14 cellular contexts compared by ENCODE assay signal in the genomic region with DNA sequence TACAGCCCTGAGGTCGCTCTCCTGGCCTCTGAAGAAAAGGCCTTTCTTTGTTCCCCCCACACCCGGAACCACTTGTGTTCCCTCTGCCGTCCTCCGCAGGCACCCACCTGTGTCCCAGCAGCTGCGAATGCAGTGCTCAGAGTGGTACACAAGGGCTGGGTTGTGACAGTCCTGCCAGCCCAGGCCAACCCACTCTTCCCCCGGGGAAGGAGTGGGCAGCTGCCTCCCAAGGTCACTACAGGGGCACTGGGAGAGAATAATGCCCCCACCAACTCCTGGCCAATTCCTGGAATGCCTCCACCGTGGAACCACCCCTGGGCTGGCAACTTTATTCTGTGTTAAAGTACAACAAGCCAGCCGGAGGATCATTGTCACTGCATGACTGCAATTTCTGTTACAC. TPM values are rescaled to one million over a fixed set of nuclear protein-coding genes. Genes with fewer than 3 reads are reported as not detected.
A peak's percentile ranks its signal among the peaks of the same experiment; 100 is the strongest.
DNase-seq lines count a peak whose midpoint lies in the region; ATAC-seq and TF ChIP-seq lines count a peak whose summit lies in the region.
"Had no signal": no experiment of that assay in that cellular context is flagged by ENCODE, and none has a peak within 500 bp of the region (broad histone marks: within the 10 kb centered on the region; RNA-seq: fewer than 3 reads in every experiment).

No MANE protein-coding gene starts in this region.

- peaks cover 0 to 44% (median 4%) of the 10 kb centered on the region in 3 donors for H3K36me3 Mint-ChIP-seq in naive thymus-derived CD8-positive, alpha-beta T cell

- H3K9me3 ChIP-seq in right atrium auricular region = no peaks in the 10 kb centered on the region
- no peaks in the 10 kb centered on the region for H3K9me3 ChIP-seq in adrenal gland (replicated peaks in 1 of 3)
- H3K9me3 ChIP-seq in upper lobe of right lung = no peaks in the 10 kb centered on the region
- H3K9me3 ChIP-seq: MG63, right lobe of liver had no signal

- peak; percentile 37 for ATAC-seq in Right ventricle myocardium superior (ENCODE audit: poor library complexity)
- ATAC-seq in naive thymus-derived CD8-positive, alpha-beta T cell = no peak
- peak; percentile 44 for ATAC-seq in upper lobe of right lung
- no peak for ATAC-seq in HG02870 (IDR thresholded peaks at IDR 0.05; ENCODE audit: unreplicated experiment)
- ATAC-seq: right lobe of liver had no signal

- H3K27ac ChIP-seq in right atrium auricular region = peak overlapping the region in 1 of 2 donors; percentile 5
- peak overlapping the region in 3 of 5 donors; percentile 44 to 74 (median 47) for H3K27ac ChIP-seq in adrenal gland
- no peak overlapping the region for H3K27ac ChIP-seq in upper lobe of right lung
- H3K27ac ChIP-seq: right lobe of liver had no signal

- H3K27me3 Mint-ChIP-seq in naive thymus-derived CD8-positive, alpha-beta T cell = no peaks in the 10 kb centered on the region

- H3K9me3 Mint-ChIP-seq in naive thymus-derived CD8-positive, alpha-beta T cell = no peaks in the 10 kb centered on the region

- H3K4me3 Mint-ChIP-seq in naive thymus-derived CD8-positive, alpha-beta T cell = peak overlapping the region in 6 of 10 donors; percentile 48 to 95 (median 64)

- H3K4me1 ChIP-seq in right atrium auricular region = peaks cover 0 to 74% of the 10 kb centered on the region in 2 donors
- peaks cover 53 to 64% of the 10 kb centered on the region in 2 donors for H3K4me1 ChIP-seq in adrenal gland (replicated peaks in 1 of 2)
- H3K4me1 ChIP-seq in upper lobe of right lung = peaks cover 65% of the 10 kb centered on the region

- WGBS in adrenal gland, 4 donors = 64 to 76% (median 68%) methylated on average over 6 to 8 of the region's 8 CpGs

- POLR2A ChIA-PET in naive thymus-derived CD8-positive, alpha-beta T cell (lab: Charles Lee) = no interaction called here

- H3K4me3 ChIP-seq in right atrium auricular region (no peak overlapping the region), adrenal gland (no peak overlapping the region), upper lobe of right lung (no peak overlapping the region)
- H3K4me3 ChIP-seq: MG63, right lobe of liver had no signal

- TF ChIP-seq POLR2A in adrenal gland (IDR thresholded peaks at IDR 0.05) = no peak

- no peaks in the 10 kb centered on the region for H3K36me3 ChIP-seq in right atrium auricular region
- H3K36me3 ChIP-seq in adrenal gland (replicated peaks in 1 of 2) = no peaks in the 10 kb centered on the region
- H3K36me3 ChIP-seq in upper lobe of right lung = no peaks in the 10 kb centered on the region
- H3K36me3 ChIP-seq: MG63, right lobe of liver had no signal

- DNase-seq in Right ventricle myocardium superior (no peak), right atrium auricular region (ENCODE audit: low spot score) (no peak), adrenal gland (no peak), upper lobe of right lung (no peak), HK-2 (ENCODE audit: unreplicated experiment) (no peak), NCI-H1105 (lab: John Stamatoyannopoulos, UW) (no peak)
- no peak for DNase-seq in naive thymus-derived CD8-positive, alpha-beta T cell
- DNase-seq: activated CD4-positive, CD25-positive, alpha-beta regulatory T cell; effector memory CD4-positive, alpha-beta T cell; MG63; NCI-H510A; right lobe of liver; SIG-M5 had no signal

- TF ChIP-seq CTCF in right atrium auricular region (IDR thresholded peaks at IDR 0.05) (no peak), adrenal gland (IDR thresholded peaks at IDR 0.05) (no peak), upper lobe of right lung (IDR thresholded peaks at IDR 0.05) (no peak)

- H3K4me1 Mint-ChIP-seq in naive thymus-derived CD8-positive, alpha-beta T cell = peaks cover 59 to 100% (median 96%) of the 10 kb centered on the region in 4 donors

- H3K27me3 ChIP-seq in right atrium auricular region (no peaks in the 10 kb centered on the region), adrenal gland (no peaks in the 10 kb centered on the region), upper lobe of right lung (no peaks in the 10 kb centered on the region)
- H3K27me3 ChIP-seq: MG63, right lobe of liver had no signal

- H3K27ac Mint-ChIP-seq in naive thymus-derived CD8-positive, alpha-beta T cell = peak overlapping the region; percentile 22 to 100 (median 89)

- intact Hi-C loops in Right ventricle myocardium superior (cut with DNase I) (no loop called here), adrenal gland (cut with DNase I) (no loop called here), upper lobe of right lung (cut with DNase I) (no loop called here)

RNA-seq across cellular contexts. Expression of a gene that starts 10.0 kb away (rescaled TPM):
- total RNA-seq in Right ventricle myocardium superior (111 TPM), right atrium auricular region (10 to 100 TPM; 53.8 to 74.9 TPM), adrenal gland (100 to 1,000 TPM in 7 of 8 donors, 10 to 100 TPM in 1; 84.3 to 178 (median 127) TPM), upper lobe of right lung (76.7 TPM)
- polyA plus RNA-seq in adrenal gland = 100 to 1,000 TPM in 2 of 3 donors, 10 to 100 TPM in 1; 86.6 to 225 (median 187) TPM
- total RNA-seq in naive thymus-derived CD8-positive, alpha-beta T cell = 100 to 1,000 TPM; 151 to 152 TPM
- 100 to 1,000 TPM; 199 to 303 (median 265) TPM for polyA plus RNA-seq in naive thymus-derived CD8-positive, alpha-beta T cell

Comparison
In these comparisons a context has a peak if more than half of its experiments do, and no peak if none do; other contexts are left out.
1. ATAC-seq: peak in Right ventricle myocardium superior (single experiment) and upper lobe of right lung (single experiment); none in naive thymus-derived CD8-positive, alpha-beta T cell (0 of 2) and HG02870 (single experiment).